ENCODE assay signal across 8 cellular contexts in genomic region chr1:58782308-58783089, GRCh38. TPM values are rescaled to one million over a fixed set of nuclear protein-coding genes. Genes with fewer than 3 reads are reported as not detected.
DNase-seq lines count a peak whose midpoint lies in the region; ATAC-seq and TF ChIP-seq lines count a peak whose summit lies in the region.

No MANE protein-coding gene starts in this region.

- peaks cover 11% of the 10 kb centered on the region for H3K36me3 ChIP-seq in right atrium auricular region
- no peaks in the 10 kb centered on the region for H3K36me3 ChIP-seq in uterus

- peak in 44 of 76 experiments; percentile 1 to 43 (median 26) for DNase-seq in HUDEP-2 (lab: John Stamatoyannopoulos, UW; ENCODE audit: unreplicated experiment in 76 of 76)
- DNase-seq in SKM-1 (lab: John Stamatoyannopoulos, UW; ENCODE audit: unreplicated experiment), result peak; percentile 46
- DNase-seq in amniotic epithelial cell (ENCODE audit: low read depth), result peak; percentile 40
- DNase-seq in right atrium auricular region (ENCODE audit: low spot score), result peak; percentile 67
- peak; percentile 47 for DNase-seq in putamen (ENCODE audit: low spot score)
- DNase-seq in uterus, result peak; percentile 49 to 55

- intact Hi-C loops in uterus (cut with DNase I; ENCODE audit: low total_unique reads), result loop anchor here (10.0 kb wide), 2 partner anchors 122 to 772 kb away; no protein-coding TSS in a partner anchor

- H3K27ac ChIP-seq in right atrium auricular region (peak overlapping the region; percentile 99 to 100), uterus (peak overlapping the region; percentile 97 to 99)

- H3K9me3 ChIP-seq in right atrium auricular region, result no peaks in the 10 kb centered on the region
- H3K9me3 ChIP-seq in uterus, result no peaks in the 10 kb centered on the region

- peak in 1 of 2 donors; percentile 36 for TF ChIP-seq POLR2A in uterus (IDR thresholded peaks at IDR 0.05)

- peak in 1 of 2 donors; percentile 44 for TF ChIP-seq CTCF in right atrium auricular region (IDR thresholded peaks at IDR 0.05)
- peak in 2 of 4 experiments; percentile 21 to 31 for TF ChIP-seq CTCF in uterus (IDR thresholded peaks at IDR 0.05)

- peaks cover 0 to 32% of the 10 kb centered on the region in 2 donors for H3K4me1 ChIP-seq in right atrium auricular region
- peaks cover 0 to 6% of the 10 kb centered on the region in 2 donors for H3K4me1 ChIP-seq in uterus

- no peak for ATAC-seq in HG03280 (IDR thresholded peaks at IDR 0.05; ENCODE audit: unreplicated experiment)

- H3K4me3 ChIP-seq in GM08714 (ENCODE audit: low read length), result peak overlapping the region; percentile 76
- peak overlapping the region; percentile 81 to 85 for H3K4me3 ChIP-seq in right atrium auricular region
- H3K4me3 ChIP-seq in uterus, result peak overlapping the region; percentile 93 to 95

- H3K27me3 ChIP-seq in right atrium auricular region, result no peaks in the 10 kb centered on the region
- no peaks in the 10 kb centered on the region for H3K27me3 ChIP-seq in uterus

RNA-seq across cellular contexts. Expression of gene JUN, which starts 1.3 kb away (rescaled TPM):
- total RNA-seq in right atrium auricular region, result 100 to 1,000 TPM in 1 of 2 donors, 10 to 100 TPM in 1; 74.3 to 199 TPM
- total RNA-seq in uterus, result 100 to 1,000 TPM; 154 to 246 (median 239) TPM
